Comparison of ENCODE assay signal across 21 cellular contexts in the genomic region with DNA sequence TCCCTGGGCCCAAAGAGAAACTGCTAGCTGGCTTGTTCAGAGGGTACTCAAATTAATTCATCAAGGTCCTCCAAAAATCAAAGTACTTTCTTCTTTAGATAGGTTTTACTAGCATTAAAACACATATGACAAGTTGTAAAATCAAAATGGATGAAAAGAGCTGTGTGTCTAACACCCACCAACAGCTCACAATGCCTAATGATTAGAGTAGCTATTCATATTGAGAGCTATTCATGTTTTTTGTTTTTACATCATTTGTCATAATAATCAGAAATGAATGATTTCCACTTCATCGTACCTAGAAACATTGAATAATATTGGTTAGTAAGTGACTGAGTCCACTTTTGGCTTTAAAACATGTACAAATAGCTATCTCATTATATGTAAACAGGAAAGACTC.
"Had no signal": no experiment of that assay in that cellular context is flagged by ENCODE, and none has a peak within 500 bp of the region (broad histone marks: within the 10 kb centered on the region; RNA-seq: fewer than 3 reads in every experiment).

No MANE protein-coding gene starts in this region.

- H3K36me3 Mint-ChIP-seq: mesothelial cell of epicardium had no signal

- H3K27me3 ChIP-seq: dorsolateral prefrontal cortex, esophagus muscularis mucosa, foreskin keratinocyte, gastroesophageal sphincter, heart right ventricle, left lung had no signal

- H3K4me1 ChIP-seq: esophagus muscularis mucosa, foreskin keratinocyte, gastroesophageal sphincter, heart right ventricle, left lung, lower lobe of right lung had no signal

- DNase-seq: dermis blood vessel endothelial cell; dorsolateral prefrontal cortex; effector CD4-positive, alpha-beta T cell; effector memory CD4-positive, alpha-beta T cell; foreskin keratinocyte; glutamatergic neuron; head of caudate nucleus; heart right ventricle; hippocampal formation; left cardiac atrium; left lung; left ventricle myocardium superior; lower lobe of right lung; mesenchymal stem cell; naive thymus-derived CD4-positive, alpha-beta T cell had no signal

- H3K4me1 Mint-ChIP-seq: mesothelial cell of epicardium had no signal

- H3K27ac ChIP-seq: coronary artery, dorsolateral prefrontal cortex, esophagus muscularis mucosa, foreskin keratinocyte, gastroesophageal sphincter, heart right ventricle, left lung, lower lobe of right lung had no signal

- H3K27ac Mint-ChIP-seq: mesothelial cell of epicardium; naive thymus-derived CD4-positive, alpha-beta T cell had no signal

- H3K9me3 Mint-ChIP-seq: mesothelial cell of epicardium; naive thymus-derived CD4-positive, alpha-beta T cell had no signal

- H3K36me3 ChIP-seq: esophagus muscularis mucosa, gastroesophageal sphincter, heart right ventricle, left lung, lower lobe of right lung had no signal

- H3K4me3 Mint-ChIP-seq: mesothelial cell of epicardium; naive thymus-derived CD4-positive, alpha-beta T cell had no signal

- ATAC-seq: foreskin keratinocyte; gastroesophageal sphincter; heart right ventricle; left cardiac atrium; left lung; left ventricle myocardium superior; lower lobe of right lung; naive thymus-derived CD4-positive, alpha-beta T cell had no signal

- FAIRE-seq: endothelial cell of umbilical vein, keratinocyte had no signal

- H3K9me3 ChIP-seq: esophagus muscularis mucosa, gastroesophageal sphincter, heart right ventricle, left lung, lower lobe of right lung had no signal

- H3K4me3 ChIP-seq: coronary artery, dorsolateral prefrontal cortex, esophagus muscularis mucosa, gastroesophageal sphincter, heart right ventricle, left lung, lower lobe of right lung had no signal

- H3K27me3 Mint-ChIP-seq: naive thymus-derived CD4-positive, alpha-beta T cell had no signal
